In genomic region chr14:25574949-25575348, GRCh38 we compare ENCODE assay signal across 8 cellular contexts.
"Had no signal": no experiment of that assay in that cellular context is flagged by ENCODE, and none has a peak within 500 bp of the region (broad histone marks: within the 10 kb centered on the region; RNA-seq: fewer than 3 reads in every experiment).

No MANE protein-coding gene starts in this region.

- DNase-seq: GDM1, GF-D8 had no signal

- FAIRE-seq: G401.6, GM12878, GM12891, GM12892, GM18507, GM19239 had no signal

- ATAC-seq: GM12878 had no signal

- H3K4me3 ChIP-seq: GM12878 had no signal
